ENCODE assay signal across 16 cellular contexts in the genomic region with DNA sequence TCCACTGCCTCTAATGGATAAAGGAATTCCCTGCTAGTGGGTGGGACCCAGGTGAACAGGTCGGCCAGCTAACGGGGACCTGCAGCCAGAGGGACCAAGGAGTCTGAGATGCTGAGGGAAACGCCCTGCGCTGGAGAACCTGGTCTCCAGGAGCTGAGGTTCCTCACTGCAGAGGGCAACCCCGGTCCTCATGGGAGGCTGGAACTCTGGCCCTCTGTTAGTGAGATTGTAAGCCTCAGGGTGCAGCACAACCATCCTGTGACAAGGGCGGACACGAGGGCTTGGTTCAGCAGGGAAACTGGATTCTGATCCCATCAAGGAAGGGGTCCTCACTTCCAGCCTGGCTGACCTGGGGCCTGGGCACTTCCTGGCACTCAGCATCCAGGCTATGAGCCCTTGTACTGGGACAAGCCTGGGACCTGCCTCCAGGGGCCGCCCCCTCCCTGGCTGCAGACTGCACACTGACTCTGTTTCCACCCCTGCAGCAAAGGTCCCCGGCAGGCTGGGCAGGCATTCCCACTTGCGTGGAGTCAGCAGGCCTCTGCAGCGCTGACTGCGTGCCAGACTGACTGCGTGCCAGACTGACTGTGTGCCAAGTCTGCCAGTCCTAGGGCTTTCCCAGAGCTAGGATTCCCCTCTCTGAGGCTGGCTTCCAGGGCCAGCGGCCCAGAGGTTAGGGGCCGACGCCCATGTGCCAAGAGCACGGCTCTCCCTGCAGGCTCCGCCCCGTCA.
A peak's percentile ranks its signal among the peaks of the same experiment; 100 is the strongest.
DNase-seq lines count a peak whose midpoint lies in the region; ATAC-seq, FAIRE-seq and TF ChIP-seq lines count a peak whose summit lies in the region.
"Had no signal": no experiment of that assay in that cellular context is flagged by ENCODE, and none has a peak within 500 bp of the region (broad histone marks: within the 10 kb centered on the region; RNA-seq: fewer than 3 reads in every experiment).

No MANE protein-coding gene starts in this region.

- DNase-seq in SK-N-SH, result no peak
- no peak for DNase-seq in K562 (ENCODE audit: extremely low read depth in 1 of 4, low spot score in 3 of 4)
- DNase-seq in left colon, result no peak
- peak; percentile 51 for DNase-seq in spleen
- DNase-seq in stimulated activated naive B cell treated with anti-CD40 and anti-IgM and Interleukin-4, amounts not matched to agents 10 μg/mL and 1 μg/mL and 100 μg/mL, for 72 hours, result no peak
- DNase-seq in NCI-H187 (lab: John Stamatoyannopoulos, UW), result no peak
- DNase-seq in stimulated activated CD4-positive, alpha-beta T cell treated with anti-CD3 and anti-CD28 coated beads, Interleukin-4, amount 100 ng/mL, for 1 hour, result no peak
- DNase-seq: activated CD4-positive, alpha-beta T cell treated with anti-CD3 and anti-CD28 coated beads, Interleukin-2, amount 10 ng/mL, durations not matched to agents 7 days and 5 days; DMS79; esophagus squamous epithelium; KBM-7; NCI-H345 had no signal

- no peak for FAIRE-seq in K562 (lab: Jason Lieb, UNC)

- H3K36me3 ChIP-seq in SK-N-SH (replicated peaks in 1 of 2; ENCODE audit: control insufficient read depth in 1 of 2, insufficient read depth in 2 of 2, low read length in 1 of 2), result peaks cover 5 to 8% of the 10 kb centered on the region in 2 experiments
- H3K36me3 ChIP-seq in K562 (ENCODE audit: control insufficient read depth, insufficient read depth, low read length), result peaks cover 90% of the 10 kb centered on the region; the same call in 2 of the 3 replicates
- no peaks in the 10 kb centered on the region for H3K36me3 ChIP-seq in spleen
- H3K36me3 ChIP-seq: esophagus squamous epithelium had no signal

- no peak for TF ChIP-seq RAD21 in SK-N-SH (IDR thresholded peaks at IDR 0.05; ENCODE audit: low read length)
- peak in 1 of 2 experiments; percentile 22; a peak in 1 of 4 replicates for TF ChIP-seq RAD21 in K562 (CRISPR knock-in tag; conservative IDR thresholded peaks at IDR 0.05 in 1 of 2, IDR thresholded peaks at IDR 0.05 in 1 of 2)

- H3K9me2 ChIP-seq in SK-N-SH, result no peaks in the 10 kb centered on the region

- H4K20me1 ChIP-seq in SK-N-SH (ENCODE audit: insufficient read depth), result peaks cover 18% of the 10 kb centered on the region
- no peaks in the 10 kb centered on the region for H4K20me1 ChIP-seq in K562 (replicated peaks; ENCODE audit: control insufficient read depth, insufficient read depth, low read length)

- TF ChIP-seq POLR2A in K562 (conservative IDR thresholded peaks at IDR 0.05), result no peak
- TF ChIP-seq POLR2A in spleen (IDR thresholded peaks at IDR 0.05), result no peak

- no peaks in the 10 kb centered on the region for H3K9me3 ChIP-seq in SK-N-SH
- H3K9me3 ChIP-seq in K562 (replicated peaks; ENCODE audit: control insufficient read depth, insufficient read depth, low read depth, low read length), result no peaks in the 10 kb centered on the region
- no peaks in the 10 kb centered on the region for H3K9me3 ChIP-seq in spleen
- H3K9me3 ChIP-seq: esophagus squamous epithelium had no signal

- intact Hi-C loops in K562 (cut with micrococcal nuclease) (no loop called here), left colon (cut with DNase I, micrococcal nuclease) (no loop called here), spleen (cut with DNase I; ENCODE audit: low total_unique reads) (no loop called here)

- no peaks in the 10 kb centered on the region for H3K9me1 ChIP-seq in K562 (ENCODE audit: control insufficient read depth, insufficient read depth, low read length)

- TF ChIP-seq EP300 in SK-N-SH (IDR thresholded peaks at IDR 0.05; ENCODE audit: borderline replicate concordance in 1 of 2, low read depth in 1 of 2, low read length in 1 of 2) (no peak), K562 (IDR thresholded peaks at IDR 0.05; ENCODE audit: low read length) (no peak)

- peaks cover 0 to 10% of the 10 kb centered on the region in 2 donors for H3K27me3 Mint-ChIP-seq in stimulated activated naive B cell treated with anti-CD40 and anti-IgM and Interleukin-4, amounts not matched to agents 10 μg/mL and 1 μg/mL and 100 μg/mL, for 72 hours
- H3K27me3 Mint-ChIP-seq: activated CD4-positive, alpha-beta T cell treated with anti-CD3 and anti-CD28 coated beads, Interleukin-2, amount 10 ng/mL, durations not matched to agents 7 days and 5 days had no signal

- TF ChIP-seq CTCF in SK-N-SH (IDR thresholded peaks at IDR 0.05) (no peak), K562 (IDR thresholded peaks at IDR 0.05 in 2 of 3, conservative IDR thresholded peaks at IDR 0.05 in 1 of 3; ENCODE audit: insufficient read depth in 2 of 3, low read depth in 1 of 3, low read length in 3 of 3) (0 out of 6 replicates have a peak, but pooled peaks of 1 of the 3 experiments have one; percentile 6), spleen (IDR thresholded peaks at IDR 0.05 in 8 of 11, conservative IDR thresholded peaks at IDR 0.05 in 3 of 11) (no peak)

- H3K9me3 Mint-ChIP-seq in stimulated activated naive B cell treated with anti-CD40 and anti-IgM and Interleukin-4, amounts not matched to agents 10 μg/mL and 1 μg/mL and 100 μg/mL, for 72 hours, result no peaks in the 10 kb centered on the region
- H3K9me3 Mint-ChIP-seq: activated CD4-positive, alpha-beta T cell treated with anti-CD3 and anti-CD28 coated beads, Interleukin-2, amount 10 ng/mL, durations not matched to agents 7 days and 5 days; activated T-helper 17 cell treated with anti-CD3 and anti-CD28 coated beads, Interleukin-2, amount 50 U/mL, for 72 hours had no signal

- H3K4me2 ChIP-seq in SK-N-SH (peak overlapping the region; percentile 28; the same call in 1 of the 2 replicates), K562 (ENCODE audit: insufficient read depth, low read length) (no peak overlapping the region)

- peaks cover 16 to 35% of the 10 kb centered on the region in 2 donors for H3K36me3 Mint-ChIP-seq in stimulated activated naive B cell treated with anti-CD40 and anti-IgM and Interleukin-4, amounts not matched to agents 10 μg/mL and 1 μg/mL and 100 μg/mL, for 72 hours
- H3K36me3 Mint-ChIP-seq: CD14-positive monocyte had no signal

- no peak overlapping the region for H3K4me3 ChIP-seq in SK-N-SH (ENCODE audit: low read depth in 2 of 2, low read length in 1 of 2)
- H3K4me3 ChIP-seq in K562, result no peak overlapping the region
- H3K4me3 ChIP-seq in spleen, result no peak overlapping the region
- H3K4me3 ChIP-seq: esophagus squamous epithelium had no signal

- no peak overlapping the region for H3K27ac Mint-ChIP-seq in stimulated activated naive B cell treated with anti-CD40 and anti-IgM and Interleukin-4, amounts not matched to agents 10 μg/mL and 1 μg/mL and 100 μg/mL, for 72 hours
- H3K27ac Mint-ChIP-seq: activated CD4-positive, alpha-beta T cell treated with anti-CD3 and anti-CD28 coated beads, Interleukin-2, amount 10 ng/mL, durations not matched to agents 7 days and 5 days; activated T-helper 17 cell treated with anti-CD3 and anti-CD28 coated beads, Interleukin-2, amount 50 U/mL, for 72 hours had no signal

- no TSS peak for BruUV-seq in K562 (replicated peaks; lab: Mats Ljungman, UMichigan)

- peaks cover 12 to 26% of the 10 kb centered on the region in 2 experiments; a peak in 3 of 4 replicates for H3K4me1 ChIP-seq in SK-N-SH (ENCODE audit: control insufficient read depth in 1 of 2, insufficient read depth in 2 of 2, low read depth in 1 of 2, low read length in 1 of 2)
- peaks cover 6 to 38% of the 10 kb centered on the region in 2 experiments for H3K4me1 ChIP-seq in K562 (replicated peaks in 1 of 2; ENCODE audit: control insufficient read depth in 2 of 2, insufficient read depth in 2 of 2, low read length in 2 of 2)
- no peaks in the 10 kb centered on the region for H3K4me1 ChIP-seq in spleen
- H3K4me1 ChIP-seq: esophagus squamous epithelium had no signal

- H3K79me2 ChIP-seq in SK-N-SH (ENCODE audit: insufficient read depth), result 0 out of 2 replicates have a peak, but pooled peaks cover 3% of the 10 kb centered on the region
- no peaks in the 10 kb centered on the region for H3K79me2 ChIP-seq in K562 (ENCODE audit: control insufficient read depth, insufficient read depth, low read length)

- H2AFZ ChIP-seq in SK-N-SH (ENCODE audit: low read depth), result no peak overlapping the region
- no peak overlapping the region for H2AFZ ChIP-seq in K562 (ENCODE audit: low read depth, low read length)

- no peak overlapping the region for H3K9ac ChIP-seq in SK-N-SH
- peak overlapping the region in 1 of 2 experiments; percentile 37; a peak in 2 of 4 replicates for H3K9ac ChIP-seq in K562 (ENCODE audit: insufficient read depth in 1 of 2, low read depth in 2 of 2, low read length in 2 of 2)

- H3K27me3 ChIP-seq in SK-N-SH (ENCODE audit: insufficient read depth) (no peaks in the 10 kb centered on the region), K562 (ENCODE audit: control insufficient read depth in 2 of 2, insufficient read depth in 2 of 2, low read length in 2 of 2) (no peaks in the 10 kb centered on the region), spleen (replicated peaks in 1 of 7) (peaks cover 0 to 42% (median 0%) of the 10 kb centered on the region in 7 donors)
- H3K27me3 ChIP-seq: esophagus squamous epithelium had no signal

- H3K4me1 Mint-ChIP-seq in stimulated activated naive B cell treated with anti-CD40 and anti-IgM and Interleukin-4, amounts not matched to agents 10 μg/mL and 1 μg/mL and 100 μg/mL, for 72 hours, result no peaks in the 10 kb centered on the region
- H3K4me1 Mint-ChIP-seq: activated CD4-positive, alpha-beta T cell treated with anti-CD3 and anti-CD28 coated beads, Interleukin-2, amount 10 ng/mL, durations not matched to agents 7 days and 5 days; activated T-helper 17 cell treated with anti-CD3 and anti-CD28 coated beads, Interleukin-2, amount 50 U/mL, for 72 hours; CD14-positive monocyte had no signal

- in situ Hi-C loops in K562 (cut with MboI), result loop anchor here (5.0 kb wide), 1 partner anchor 53 kb away; no protein-coding TSS in a partner anchor

- CTCF ChIA-PET in SK-N-SH (lab: Yijun Ruan, JAX) (interaction anchor here (0.6 to 7.6 kb wide), 2 partner anchors 99 to 207 kb away, joined by 3 to 94 read pairs; no protein-coding TSS in a partner anchor), K562 (lab: Yijun Ruan, JAX; ENCODE audit: low intra/inter-chr PET ratio) (interaction anchor here (1.3 kb wide), 1 partner anchor 57 kb away, joined by 4 read pairs; no protein-coding TSS in a partner anchor)

- no peak overlapping the region for H3K4me3 Mint-ChIP-seq in stimulated activated naive B cell treated with anti-CD40 and anti-IgM and Interleukin-4, amounts not matched to agents 10 μg/mL and 1 μg/mL and 100 μg/mL, for 72 hours
- H3K4me3 Mint-ChIP-seq: activated CD4-positive, alpha-beta T cell treated with anti-CD3 and anti-CD28 coated beads, Interleukin-2, amount 10 ng/mL, durations not matched to agents 7 days and 5 days; activated T-helper 17 cell treated with anti-CD3 and anti-CD28 coated beads, Interleukin-2, amount 50 U/mL, for 72 hours; CD14-positive monocyte had no signal

- peak overlapping the region in 1 of 2 experiments; percentile 27; a peak in 2 of 4 replicates for H3K27ac ChIP-seq in SK-N-SH (ENCODE audit: low read depth in 2 of 2, low read length in 1 of 2)
- no peak overlapping the region for H3K27ac ChIP-seq in K562 (ENCODE audit: extremely low read depth, low read depth, low read length)
- H3K27ac ChIP-seq in spleen, result no peak overlapping the region
- H3K27ac ChIP-seq: 22Rv1, esophagus squamous epithelium had no signal

- no peak for ATAC-seq in SK-N-SH treated with all-trans-retinoic acid at 6 μM for 48 hours
- ATAC-seq in K562, result no peak
- peak; percentile 27 for ATAC-seq in left colon
- ATAC-seq in stimulated activated naive B cell treated with anti-CD40 and anti-IgM and Interleukin-4, amounts not matched to agents 10 μg/mL and 1 μg/mL and 100 μg/mL, for 72 hours (replicated peaks), result no peak
- ATAC-seq: activated T-helper 17 cell treated with anti-CD3 and anti-CD28 coated beads, Interleukin-2, amount 50 U/mL, for 72 hours had no signal

- 86% methylated on average over 10 of the region's 19 CpGs for WGBS in SK-N-SH (ENCODE audit: low lambda C conversion rate)
- 85% methylated on average over 18 of the region's 19 CpGs for WGBS in K562 (ENCODE audit: insufficient coverage, low coverage, missing lambda C conversion rate)
- WGBS in spleen, 5 donors, result 85 to 92% (median 87%) methylated on average over 12 to 19 of the region's 19 CpGs

- peaks cover 3% of the 10 kb centered on the region for H3F3A ChIP-seq in SK-N-SH (replicated peaks; ENCODE audit: insufficient read depth)

- POLR2A ChIA-PET in SK-N-SH (lab: Yijun Ruan, JAX), result no interaction called here
- POLR2A ChIA-PET in K562 (lab: Yijun Ruan, JAX), result interaction anchor here (0.9 kb wide), 1 partner anchor 32 kb away, joined by 3 read pairs; no protein-coding TSS in a partner anchor
